ENCODE assay signal across 1 cellular context in genomic region chr16:2905988-2906387, GRCh38.
TF ChIP-seq lines count a peak whose summit lies in the region.

No MANE protein-coding gene starts in this region.

TF ChIP-seq in WTC11, 78 proteins besides CTCF, POLR2A, EP300 and RAD21 (continued from another document):
- TF ChIP-seq ERG (CRISPR knock-in tag; IDR thresholded peaks at IDR 0.05) (no peak), PRRX2 (CRISPR knock-in tag; IDR thresholded peaks at IDR 0.05) (no peak), CBFB (CRISPR knock-in tag; IDR thresholded peaks at IDR 0.05; ENCODE audit: low read depth) (no peak), IRF2 (CRISPR knock-in tag; IDR thresholded peaks at IDR 0.05; ENCODE audit: borderline replicate concordance, low read depth) (no peak), CREB1 (CRISPR knock-in tag; IDR thresholded peaks at IDR 0.05) (no peak), ZNF219 (CRISPR knock-in tag; IDR thresholded peaks at IDR 0.05; ENCODE audit: borderline replicate concordance) (no peak)
